ENCODE assay signal across 16 cellular contexts in the genomic region with DNA sequence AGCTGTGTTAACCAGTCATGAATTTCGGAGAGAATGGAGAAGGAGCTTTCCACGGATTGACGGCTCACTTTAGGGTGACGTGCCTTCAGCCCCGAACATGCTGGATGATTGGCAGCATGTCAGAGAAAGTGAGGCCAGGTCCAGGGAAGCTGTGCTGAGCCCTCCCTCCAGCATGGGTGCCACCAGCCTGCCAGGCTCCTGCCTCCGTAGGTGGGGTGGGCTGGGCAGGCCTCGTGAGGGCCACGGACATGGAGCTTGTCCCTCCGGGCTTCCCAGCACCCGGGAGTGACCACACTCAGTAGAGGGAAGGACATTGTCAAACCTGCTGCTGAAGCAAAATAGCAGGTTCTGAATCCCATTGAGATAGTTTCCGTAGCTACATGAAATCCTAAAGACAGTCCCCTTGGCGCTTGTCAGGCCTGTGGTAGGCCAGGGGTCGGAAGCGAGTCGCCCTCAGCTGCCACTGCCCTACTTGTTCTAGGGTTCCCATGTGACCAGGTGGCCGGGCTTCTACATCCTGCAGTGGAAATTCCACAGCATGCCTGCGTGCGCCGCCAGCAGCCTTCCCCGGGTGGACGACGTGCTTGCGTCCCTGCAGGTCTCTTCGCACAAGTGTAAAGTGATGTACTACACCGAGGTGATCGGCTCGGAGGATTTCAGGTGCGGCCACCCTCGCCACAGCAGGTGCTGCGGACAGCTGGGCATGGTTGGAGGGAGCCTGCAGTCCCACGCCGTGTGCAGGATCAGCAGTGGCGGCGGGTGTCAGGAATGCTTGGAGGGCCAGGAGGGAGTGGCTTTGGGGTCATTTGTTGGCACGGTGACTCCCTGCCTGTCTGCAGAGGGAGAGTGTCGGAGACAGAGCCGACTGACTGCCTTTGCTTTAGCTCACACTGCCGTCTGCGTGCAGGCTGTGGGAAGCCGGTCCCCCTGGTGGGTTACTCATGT.
DNase-seq lines count a peak whose midpoint lies in the region; ATAC-seq, FAIRE-seq and TF ChIP-seq lines count a peak whose summit lies in the region.
"Had no signal": no experiment of that assay in that cellular context is flagged by ENCODE, and none has a peak within 500 bp of the region (broad histone marks: within the 10 kb centered on the region; RNA-seq: fewer than 3 reads in every experiment).

No MANE protein-coding gene starts in this region.

- peak; percentile 41 for DNase-seq in GM12892 (ENCODE audit: insufficient read length)
- no peak for DNase-seq in endothelial cell (ENCODE audit: low spot score)
- DNase-seq in psoas muscle = no peak
- DNase-seq in WTC11 (ENCODE audit: low spot score) = no peak
- no peak for DNase-seq in dermis blood vessel endothelial cell
- no peak for DNase-seq in BE2C
- DNase-seq: activated naive CD8-positive, alpha-beta T cell treated with anti-CD3 and anti-CD28 coated beads, Interleukin-2, amount 10 ng/mL, durations not matched to agents 7 days and 5 days; mesenchymal stem cell; NCI-H1694 treated with DMSO at 0.1 percent for 48 hours; SHP77; stimulated activated CD8-positive, alpha-beta memory T cell treated with anti-CD3 and anti-CD28 coated beads, Interleukin-4, amount 100 ng/mL, for 48 hours had no signal

- CTCF ChIA-PET in WTC11 (lab: Charles Lee) = interaction anchor here (1.8 to 2.8 kb wide), 8 partner anchors 9 to 345 kb away, joined by 5 to 17 read pairs (median 8); a partner anchor contains a TSS

- H3K9me3 ChIP-seq in psoas muscle (no peaks in the 10 kb centered on the region), BE2C (no peaks in the 10 kb centered on the region)
- H3K9me3 ChIP-seq: pancreas, vagina had no signal

- H3K4me1 Mint-ChIP-seq in endothelial cell (ENCODE audit: unreplicated experiment) = peaks cover 34% of the 10 kb centered on the region
- H3K4me1 Mint-ChIP-seq in WTC11 = peaks cover 7% of the 10 kb centered on the region

- no peaks in the 10 kb centered on the region for H3K27me3 ChIP-seq in psoas muscle (ENCODE audit: insufficient read depth in 3 of 3, low read length in 2 of 3)
- no peaks in the 10 kb centered on the region for H3K27me3 ChIP-seq in BE2C
- H3K27me3 ChIP-seq: pancreas, vagina had no signal

- H3K4me3 ChIP-seq in psoas muscle = no peak overlapping the region
- no peak overlapping the region for H3K4me3 ChIP-seq in BE2C (ENCODE audit: low read depth, low read length)
- H3K4me3 ChIP-seq: pancreas, vagina had no signal

- peak overlapping the region; percentile 47 for H3K27ac ChIP-seq in psoas muscle
- H3K27ac ChIP-seq: pancreas, vagina had no signal

- no peak for TF ChIP-seq POLR2A in GM12892 (IDR thresholded peaks at IDR 0.05; ENCODE audit: low read depth, low read length)

- FAIRE-seq in GM12892 (lab: Jason Lieb, UNC) = no peak
- FAIRE-seq: colon, pancreas had no signal

- peaks cover 82% of the 10 kb centered on the region for H3K36me3 Mint-ChIP-seq in endothelial cell (ENCODE audit: low read depth, unreplicated experiment)
- peaks cover 56% of the 10 kb centered on the region for H3K36me3 Mint-ChIP-seq in WTC11

- WGBS in psoas muscle, 3 donors = 59 to 79% (median 66%) methylated on average over 40 of the region's 40 CpGs

- H3K4me3 Mint-ChIP-seq in endothelial cell (ENCODE audit: unreplicated experiment) = no peak overlapping the region
- H3K4me3 Mint-ChIP-seq in WTC11 = no peak overlapping the region
- H3K4me3 Mint-ChIP-seq: activated naive CD8-positive, alpha-beta T cell treated with anti-CD3 and anti-CD28 coated beads, Interleukin-2, amount 10 ng/mL, durations not matched to agents 7 days and 5 days had no signal

- POLR2A ChIA-PET in WTC11 (lab: Charles Lee) = no interaction called here

- H3K27me3 Mint-ChIP-seq in endothelial cell (ENCODE audit: unreplicated experiment) = peaks cover 21% of the 10 kb centered on the region
- no peaks in the 10 kb centered on the region for H3K27me3 Mint-ChIP-seq in WTC11 (ENCODE audit: low read depth)
- H3K27me3 Mint-ChIP-seq: activated naive CD8-positive, alpha-beta T cell treated with anti-CD3 and anti-CD28 coated beads, Interleukin-2, amount 10 ng/mL, durations not matched to agents 7 days and 5 days had no signal

- ATAC-seq in HG03280 (IDR thresholded peaks at IDR 0.05; ENCODE audit: unreplicated experiment) = peak; percentile 11
- no peak for ATAC-seq in psoas muscle
- no peak for ATAC-seq in WTC11
- no peak for ATAC-seq in HG03520 (IDR thresholded peaks at IDR 0.05; ENCODE audit: unreplicated experiment)

- TF ChIP-seq CTCF in endothelial cell (IDR thresholded peaks at IDR 0.05; ENCODE audit: unreplicated experiment) (no peak), psoas muscle (IDR thresholded peaks at IDR 0.05) (no peak), WTC11 (IDR thresholded peaks at IDR 0.05) (no peak), BE2C (IDR thresholded peaks at IDR 0.05; ENCODE audit: low read depth, low read length) (no peak)

- H3K9me3 Mint-ChIP-seq in endothelial cell (ENCODE audit: unreplicated experiment) = no peaks in the 10 kb centered on the region
- no peaks in the 10 kb centered on the region for H3K9me3 Mint-ChIP-seq in WTC11
- H3K9me3 Mint-ChIP-seq: activated naive CD8-positive, alpha-beta T cell treated with anti-CD3 and anti-CD28 coated beads, Interleukin-2, amount 10 ng/mL, durations not matched to agents 7 days and 5 days had no signal

- peak overlapping the region; percentile 32 for H3K27ac Mint-ChIP-seq in endothelial cell (ENCODE audit: unreplicated experiment)
- H3K27ac Mint-ChIP-seq in WTC11 = no peak overlapping the region
- H3K27ac Mint-ChIP-seq: activated naive CD8-positive, alpha-beta T cell treated with anti-CD3 and anti-CD28 coated beads, Interleukin-2, amount 10 ng/mL, durations not matched to agents 7 days and 5 days had no signal

- peaks cover 7 to 76% of the 10 kb centered on the region in 2 donors for H3K36me3 ChIP-seq in psoas muscle (ENCODE audit: insufficient read depth in 1 of 2, low read depth in 1 of 2)
- peaks cover 58% of the 10 kb centered on the region for H3K36me3 ChIP-seq in BE2C

- peaks cover 40% of the 10 kb centered on the region for H3K4me1 ChIP-seq in psoas muscle
- no peaks in the 10 kb centered on the region; the same call in 1 of the 2 replicates for H3K4me1 ChIP-seq in BE2C

- intact Hi-C loops in psoas muscle (cut with DNase I) = loop anchor here in 1 of 2 donors (5.0 kb wide), 1 partner anchor 116 kb away; no protein-coding TSS in a partner anchor

TF ChIP-seq in WTC11, 78 proteins besides CTCF, POLR2A, EP300 and RAD21 (continues in another document):
- TF ChIP-seq TEAD1 (CRISPR knock-in tag; IDR thresholded peaks at IDR 0.05) = no peak
- TF ChIP-seq, protein P1, sequence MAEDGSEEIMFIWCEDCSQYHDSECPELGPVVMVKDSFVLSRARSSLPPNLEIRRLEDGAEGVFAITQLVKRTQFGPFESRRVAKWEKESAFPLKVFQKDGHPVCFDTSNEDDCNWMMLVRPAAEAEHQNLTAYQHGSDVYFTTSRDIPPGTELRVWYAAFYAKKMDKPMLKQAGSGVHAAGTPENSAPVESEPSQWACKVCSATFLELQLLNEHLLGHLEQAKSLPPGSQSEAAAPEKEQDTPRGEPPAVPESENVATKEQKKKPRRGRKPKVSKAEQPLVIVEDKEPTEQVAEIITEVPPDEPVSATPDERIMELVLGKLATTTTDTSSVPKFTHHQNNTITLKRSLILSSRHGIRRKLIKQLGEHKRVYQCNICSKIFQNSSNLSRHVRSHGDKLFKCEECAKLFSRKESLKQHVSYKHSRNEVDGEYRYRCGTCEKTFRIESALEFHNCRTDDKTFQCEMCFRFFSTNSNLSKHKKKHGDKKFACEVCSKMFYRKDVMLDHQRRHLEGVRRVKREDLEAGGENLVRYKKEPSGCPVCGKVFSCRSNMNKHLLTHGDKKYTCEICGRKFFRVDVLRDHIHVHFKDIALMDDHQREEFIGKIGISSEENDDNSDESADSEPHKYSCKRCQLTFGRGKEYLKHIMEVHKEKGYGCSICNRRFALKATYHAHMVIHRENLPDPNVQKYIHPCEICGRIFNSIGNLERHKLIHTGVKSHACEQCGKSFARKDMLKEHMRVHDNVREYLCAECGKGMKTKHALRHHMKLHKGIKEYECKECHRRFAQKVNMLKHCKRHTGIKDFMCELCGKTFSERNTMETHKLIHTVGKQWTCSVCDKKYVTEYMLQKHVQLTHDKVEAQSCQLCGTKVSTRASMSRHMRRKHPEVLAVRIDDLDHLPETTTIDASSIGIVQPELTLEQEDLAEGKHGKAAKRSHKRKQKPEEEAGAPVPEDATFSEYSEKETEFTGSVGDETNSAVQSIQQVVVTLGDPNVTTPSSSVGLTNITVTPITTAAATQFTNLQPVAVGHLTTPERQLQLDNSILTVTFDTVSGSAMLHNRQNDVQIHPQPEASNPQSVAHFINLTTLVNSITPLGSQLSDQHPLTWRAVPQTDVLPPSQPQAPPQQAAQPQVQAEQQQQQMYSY (CRISPR knock-in tag; IDR thresholded peaks at IDR 0.05) = no peak
- no peak for TF ChIP-seq JAZF1 (CRISPR knock-in tag; IDR thresholded peaks at IDR 0.05)
- TF ChIP-seq, protein P2, sequence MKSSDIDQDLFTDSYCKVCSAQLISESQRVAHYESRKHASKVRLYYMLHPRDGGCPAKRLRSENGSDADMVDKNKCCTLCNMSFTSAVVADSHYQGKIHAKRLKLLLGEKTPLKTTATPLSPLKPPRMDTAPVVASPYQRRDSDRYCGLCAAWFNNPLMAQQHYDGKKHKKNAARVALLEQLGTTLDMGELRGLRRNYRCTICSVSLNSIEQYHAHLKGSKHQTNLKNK (CRISPR knock-in tag; IDR thresholded peaks at IDR 0.05) = no peak
- TF ChIP-seq, protein P3, sequence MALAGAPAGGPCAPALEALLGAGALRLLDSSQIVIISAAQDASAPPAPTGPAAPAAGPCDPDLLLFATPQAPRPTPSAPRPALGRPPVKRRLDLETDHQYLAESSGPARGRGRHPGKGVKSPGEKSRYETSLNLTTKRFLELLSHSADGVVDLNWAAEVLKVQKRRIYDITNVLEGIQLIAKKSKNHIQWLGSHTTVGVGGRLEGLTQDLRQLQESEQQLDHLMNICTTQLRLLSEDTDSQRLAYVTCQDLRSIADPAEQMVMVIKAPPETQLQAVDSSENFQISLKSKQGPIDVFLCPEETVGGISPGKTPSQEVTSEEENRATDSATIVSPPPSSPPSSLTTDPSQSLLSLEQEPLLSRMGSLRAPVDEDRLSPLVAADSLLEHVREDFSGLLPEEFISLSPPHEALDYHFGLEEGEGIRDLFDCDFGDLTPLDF (CRISPR knock-in tag; IDR thresholded peaks at IDR 0.05) = no peak
